20 cellular contexts compared by ENCODE assay signal in the genomic region with DNA sequence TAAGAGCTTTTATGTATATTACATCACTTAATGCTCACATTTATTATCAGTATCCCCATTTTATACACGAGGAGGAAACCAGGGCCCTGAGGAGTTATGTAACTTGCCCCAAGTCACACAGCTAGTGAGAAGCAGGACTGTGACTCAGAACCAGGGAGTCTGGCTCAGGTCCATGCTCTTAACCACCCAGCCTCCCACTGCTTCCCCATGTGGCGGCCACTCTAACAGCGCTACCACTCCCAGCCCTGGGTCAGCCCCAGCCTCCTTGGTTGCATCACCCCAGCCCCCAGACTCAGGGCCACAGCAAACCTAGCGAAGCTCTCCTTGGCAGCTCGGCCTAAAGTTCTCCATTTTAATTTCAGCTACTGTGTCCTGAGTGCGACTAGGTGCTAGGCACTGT.
DNase-seq lines count a peak whose midpoint lies in the region; ATAC-seq and TF ChIP-seq lines count a peak whose summit lies in the region.
"Had no signal": no experiment of that assay in that cellular context is flagged by ENCODE, and none has a peak within 500 bp of the region (broad histone marks: within the 10 kb centered on the region; RNA-seq: fewer than 3 reads in every experiment).

No MANE protein-coding gene starts in this region.

- peaks cover 3% of the 10 kb centered on the region for H3K4me1 Mint-ChIP-seq in endothelial cell (ENCODE audit: unreplicated experiment)

- no peaks in the 10 kb centered on the region for H3K9me3 Mint-ChIP-seq in endothelial cell (ENCODE audit: unreplicated experiment)
- H3K9me3 Mint-ChIP-seq: activated T-cell treated with anti-CD3 and anti-CD28 coated beads, Interleukin-2, amount 50 U/mL, for 72 hours; CD8-positive, alpha-beta memory T cell; dendritic cell treated with granulocyte-macrophage colony-stimulating factor and Interleukin-4, amounts not matched to agents 40 ng/mL and 50 ng/mL, for 4 days had no signal

- H3K27ac ChIP-seq in OCI-LY1 (ENCODE audit: low read depth, low read length, poor library complexity, severe bottlenecking) (peak overlapping the region; percentile 51), upper lobe of right lung (no peak overlapping the region)
- H3K27ac ChIP-seq: 22Rv1, ascending aorta, esophagus muscularis mucosa, prostate gland had no signal

- H3K4me3 Mint-ChIP-seq in endothelial cell (ENCODE audit: unreplicated experiment) = no peak overlapping the region
- H3K4me3 Mint-ChIP-seq: activated T-cell treated with anti-CD3 and anti-CD28 coated beads, Interleukin-2, amount 50 U/mL, for 72 hours; CD8-positive, alpha-beta memory T cell; dendritic cell treated with granulocyte-macrophage colony-stimulating factor and Interleukin-4, amounts not matched to agents 40 ng/mL and 50 ng/mL, for 4 days had no signal

- no peak overlapping the region for H3K4me2 ChIP-seq in OCI-LY1 (ENCODE audit: low read length)

- H3K79me2 ChIP-seq in OCI-LY1 (ENCODE audit: insufficient read depth, low read length) = no peaks in the 10 kb centered on the region

- H3F3A ChIP-seq in OCI-LY1 (ENCODE audit: insufficient read depth, low read length) = no peaks in the 10 kb centered on the region

- peaks cover 8% of the 10 kb centered on the region for H3K27me3 Mint-ChIP-seq in endothelial cell (ENCODE audit: unreplicated experiment)

- H3K4me1 ChIP-seq in OCI-LY1 (ENCODE audit: insufficient read depth, low read length, severe bottlenecking) (peaks cover 34% of the 10 kb centered on the region), upper lobe of right lung (no peaks in the 10 kb centered on the region)
- H3K4me1 ChIP-seq: ascending aorta, esophagus muscularis mucosa, prostate gland had no signal

- H3K9me2 ChIP-seq in OCI-LY1 (ENCODE audit: low read depth, low read length) = no peaks in the 10 kb centered on the region

- intact Hi-C loops in upper lobe of right lung (cut with DNase I) = no loop called here

- TF ChIP-seq CTCF in OCI-LY1 (IDR thresholded peaks at IDR 0.05; ENCODE audit: low read length) (no peak), fibroblast of mammary gland (conservative IDR thresholded peaks at IDR 0.05; ENCODE audit: control insufficient read depth, insufficient read depth, low read depth, low read length) (no peak), upper lobe of right lung (IDR thresholded peaks at IDR 0.05) (no peak), endothelial cell (IDR thresholded peaks at IDR 0.05; ENCODE audit: unreplicated experiment) (no peak)

- H3K36me3 Mint-ChIP-seq in endothelial cell (ENCODE audit: low read depth, unreplicated experiment) = peaks cover 3% of the 10 kb centered on the region
- H3K36me3 Mint-ChIP-seq: CD8-positive, alpha-beta memory T cell had no signal

- peak; percentile 50 for ATAC-seq in upper lobe of right lung
- no peak for ATAC-seq in HG02870 (IDR thresholded peaks at IDR 0.05; ENCODE audit: unreplicated experiment)
- ATAC-seq: activated T-cell treated with anti-CD3 and anti-CD28 coated beads, Interleukin-2, amount 50 U/mL, for 72 hours; left colon; Right ventricle myocardium inferior had no signal

- H4K20me1 ChIP-seq in OCI-LY1 (ENCODE audit: insufficient read depth, low read length) = no peaks in the 10 kb centered on the region

- H3K4me3 ChIP-seq in OCI-LY1 (ENCODE audit: low read depth, low read length, poor library complexity, severe bottlenecking) = no peak overlapping the region
- no peak overlapping the region for H3K4me3 ChIP-seq in fibroblast of mammary gland (ENCODE audit: control insufficient read depth, low read depth, low read length)
- no peak overlapping the region for H3K4me3 ChIP-seq in upper lobe of right lung
- H3K4me3 ChIP-seq in H7 (ENCODE audit: insufficient read depth, low read depth, low read length) = no peak overlapping the region
- H3K4me3 ChIP-seq: ascending aorta, esophagus muscularis mucosa, prostate gland had no signal

- H3K27me3 ChIP-seq in OCI-LY1 (ENCODE audit: insufficient read depth, low read length) = no peaks in the 10 kb centered on the region
- H3K27me3 ChIP-seq in upper lobe of right lung = no peaks in the 10 kb centered on the region
- no peaks in the 10 kb centered on the region for H3K27me3 ChIP-seq in H7 (ENCODE audit: control insufficient read depth, insufficient read depth, low read length)
- H3K27me3 ChIP-seq: ascending aorta had no signal

- H3K27ac Mint-ChIP-seq in endothelial cell (ENCODE audit: unreplicated experiment) = no peak overlapping the region
- H3K27ac Mint-ChIP-seq: activated T-cell treated with anti-CD3 and anti-CD28 coated beads, Interleukin-2, amount 50 U/mL, for 72 hours; CD8-positive, alpha-beta memory T cell; dendritic cell treated with granulocyte-macrophage colony-stimulating factor and Interleukin-4, amounts not matched to agents 40 ng/mL and 50 ng/mL, for 4 days had no signal

- no peaks in the 10 kb centered on the region for H3K9me3 ChIP-seq in OCI-LY1 (ENCODE audit: low read length)
- no peaks in the 10 kb centered on the region for H3K9me3 ChIP-seq in upper lobe of right lung
- H3K9me3 ChIP-seq: ascending aorta, esophagus muscularis mucosa, prostate gland had no signal

- no peak overlapping the region for H2AFZ ChIP-seq in OCI-LY1 (ENCODE audit: low read length)

- H3K9ac ChIP-seq in OCI-LY1 (ENCODE audit: low read length) = no peak overlapping the region

- H3K36me3 ChIP-seq in OCI-LY1 (ENCODE audit: insufficient read depth, low read length) (peaks cover 70% of the 10 kb centered on the region; the same call in 1 of the 2 replicates), upper lobe of right lung (no peaks in the 10 kb centered on the region), H7 (replicated peaks; ENCODE audit: control insufficient read depth, insufficient read depth, low read length) (no peaks in the 10 kb centered on the region)
- H3K36me3 ChIP-seq: ascending aorta, esophagus muscularis mucosa, prostate gland had no signal

- DNase-seq in NCI-H2029 (lab: John Stamatoyannopoulos, UW) (peak; percentile 13), NCI-H2029 treated with DMSO at 0.1 percent for 48 hours (lab: John Stamatoyannopoulos, UW) (no peak), fibroblast of mammary gland (ENCODE audit: low read depth) (peak; percentile 47), upper lobe of right lung (peak; percentile 64), endothelial cell (ENCODE audit: low spot score) (no peak), H7 (no peak)
- DNase-seq: activated CD4-positive, alpha-beta T cell treated with anti-CD3 and anti-CD28 coated beads for 48 hours; activated T-cell treated with anti-CD3 and anti-CD28 coated beads, Interleukin-2, amount 50 U/mL, for 72 hours; CD8-positive, alpha-beta memory T cell; hypothalamus; left colon; NCI-H2081 had no signal

Comparison
In these comparisons a context has a peak if more than half of its experiments do, and no peak if none do; other contexts are left out.
1. DNase-seq: peak in NCI-H2029 (single experiment), fibroblast of mammary gland (single experiment) and upper lobe of right lung (single experiment); none in NCI-H2029 treated with DMSO at 0.1 percent for 48 hours (single experiment), endothelial cell (single experiment) and H7 (single experiment).